Comparison of ENCODE assay signal across 20 cellular contexts in the genomic region with DNA sequence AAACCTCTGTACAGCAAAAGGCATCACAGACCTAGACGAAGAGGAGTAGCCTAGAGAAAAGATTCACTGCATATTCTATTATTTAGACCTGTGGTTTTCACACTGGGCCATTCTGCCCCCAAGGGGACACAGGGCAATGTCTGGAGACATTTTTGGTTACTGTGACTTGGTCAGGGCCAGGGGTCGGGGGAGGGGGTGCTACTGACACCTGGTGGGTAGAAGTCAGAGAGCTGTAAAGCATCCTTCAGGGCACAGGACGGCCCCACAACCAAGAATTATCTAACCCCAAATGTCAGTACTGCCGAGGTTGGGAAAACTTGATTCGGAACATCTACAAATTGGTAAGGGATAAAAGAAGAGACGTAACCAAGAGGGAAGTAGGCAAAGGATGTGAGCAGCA. TPM values are rescaled to one million over a fixed set of nuclear protein-coding genes. Genes with fewer than 3 reads are reported as not detected.
DNase-seq lines count a peak whose midpoint lies in the region; ATAC-seq, FAIRE-seq and TF ChIP-seq lines count a peak whose summit lies in the region.
"Had no signal": no experiment of that assay in that cellular context is flagged by ENCODE, and none has a peak within 500 bp of the region (broad histone marks: within the 10 kb centered on the region; RNA-seq: fewer than 3 reads in every experiment).

No MANE protein-coding gene starts in this region.

- H2BK15ac ChIP-seq in H1 (ENCODE audit: low read length): no peak overlapping the region

- ATAC-seq in HCT116 (no peak), GM19467 (IDR thresholded peaks at IDR 0.05; ENCODE audit: unreplicated experiment) (no peak)
- ATAC-seq: A549, foreskin keratinocyte had no signal

- H4K12ac ChIP-seq in trophoblast cell (ENCODE audit: low read depth, low read length): no peak overlapping the region

- H4K8ac ChIP-seq in H1 (ENCODE audit: extremely low read depth, insufficient read depth, low read length): no peak overlapping the region
- no peak overlapping the region for H4K8ac ChIP-seq in trophoblast cell (ENCODE audit: low read depth, low read length)

- H3K4me3 ChIP-seq in HCT116 (replicated peaks in 1 of 2; ENCODE audit: low read depth in 1 of 2, low read length in 2 of 2) (no peak overlapping the region), H1 (ENCODE audit: extremely low read depth in 1 of 4, insufficient read depth in 2 of 4, low read depth in 3 of 4, low read length in 4 of 4) (no peak overlapping the region), trophoblast cell (ENCODE audit: low read depth, low read length) (no peak overlapping the region)
- H3K4me3 ChIP-seq: A549, transverse colon had no signal

- H4K91ac ChIP-seq in H1 (replicated peaks; ENCODE audit: insufficient read length, low read length) (no peak overlapping the region), trophoblast cell (ENCODE audit: low read depth, low read length) (no peak overlapping the region)

- no peak overlapping the region for H3K4me3 Mint-ChIP-seq in activated T-cell treated with anti-CD3 and anti-CD28 coated beads, Interleukin-2, amount 50 U/mL, for 24 hours
- H3K4me3 Mint-ChIP-seq: activated naive CD4-positive, alpha-beta T cell treated with anti-CD3 and anti-CD28 coated beads, Interleukin-2, amount 10 ng/mL, durations not matched to agents 7 days and 5 days; CD4-positive, alpha-beta T cell had no signal

- H4K5ac ChIP-seq in H1 (ENCODE audit: insufficient read length, low read depth, low read length): no peak overlapping the region

- H4K20me1 ChIP-seq in HCT116 (ENCODE audit: insufficient read depth) (peaks cover 46% of the 10 kb centered on the region; the same call in 1 of the 2 replicates), H1 (replicated peaks in 1 of 2; ENCODE audit: control insufficient read depth in 1 of 2, insufficient read depth in 2 of 2, low read length in 2 of 2) (peaks cover 40 to 58% of the 10 kb centered on the region in 2 experiments)

- H3K4ac ChIP-seq in H1 (replicated peaks; ENCODE audit: insufficient read length, low read depth, low read length) (no peak overlapping the region), trophoblast cell (ENCODE audit: low read depth, low read length) (peak overlapping the region; percentile 78)

- no peaks in the 10 kb centered on the region for H3K9me3 Mint-ChIP-seq in activated T-cell treated with anti-CD3 and anti-CD28 coated beads, Interleukin-2, amount 50 U/mL, for 24 hours
- H3K9me3 Mint-ChIP-seq: activated naive CD4-positive, alpha-beta T cell treated with anti-CD3 and anti-CD28 coated beads, Interleukin-2, amount 10 ng/mL, durations not matched to agents 7 days and 5 days; CD4-positive, alpha-beta T cell; IgD-negative memory B cell had no signal

- no peak overlapping the region for H2AK5ac ChIP-seq in H1 (ENCODE audit: low read depth, low read length)
- H2AK5ac ChIP-seq in trophoblast cell (ENCODE audit: low read length): no peak overlapping the region

- H3K23ac ChIP-seq in H1 (ENCODE audit: insufficient read length) (no peak overlapping the region), trophoblast cell (ENCODE audit: low read length) (no peak overlapping the region)

- no peak overlapping the region for H3K14ac ChIP-seq in H1 (ENCODE audit: insufficient read length)
- H3K14ac ChIP-seq in trophoblast cell (ENCODE audit: low read length): no peak overlapping the region

- H2BK120ac ChIP-seq in H1 (replicated peaks; ENCODE audit: low read depth, low read length) (no peak overlapping the region), trophoblast cell (ENCODE audit: insufficient read depth, low read length, poor library complexity) (no peak overlapping the region)

- no peak overlapping the region for H2BK12ac ChIP-seq in H1 (ENCODE audit: low read depth, low read length)
- no peak overlapping the region for H2BK12ac ChIP-seq in trophoblast cell (ENCODE audit: low read length)

- H2BK5ac ChIP-seq in H1 (ENCODE audit: low read depth, low read length) (no peak overlapping the region), trophoblast cell (ENCODE audit: low read depth, low read length, poor library complexity) (no peak overlapping the region)

- no peaks in the 10 kb centered on the region for H3K27me3 Mint-ChIP-seq in activated T-cell treated with anti-CD3 and anti-CD28 coated beads, Interleukin-2, amount 50 U/mL, for 24 hours
- H3K27me3 Mint-ChIP-seq: activated naive CD4-positive, alpha-beta T cell treated with anti-CD3 and anti-CD28 coated beads, Interleukin-2, amount 10 ng/mL, durations not matched to agents 7 days and 5 days; CD4-positive, alpha-beta T cell; IgD-negative memory B cell had no signal

- POLR2A ChIA-PET in HCT116 (lab: Charles Lee) (no interaction called here), H1 (lab: Charles Lee; ENCODE audit: partially characterized antibody) (interaction anchor here (0.7 to 0.8 kb wide), 2 partner anchors 19 to 50 kb away, joined by 3 read pairs; a partner anchor contains a TSS)

- peaks cover 6 to 7% of the 10 kb centered on the region in 2 experiments; a peak in 3 of 4 replicates for H3K4me1 ChIP-seq in HCT116 (ENCODE audit: control insufficient read depth in 1 of 2, insufficient read depth in 2 of 2, low read length in 2 of 2)
- H3K4me1 ChIP-seq in H1 (replicated peaks in 1 of 4; ENCODE audit: control insufficient read depth in 3 of 4, insufficient read depth in 4 of 4, low read length in 3 of 4): peaks cover 0 to 6% (median 1%) of the 10 kb centered on the region in 4 experiments; a peak in 4 of 7 replicates
- H3K4me1 ChIP-seq in trophoblast cell (ENCODE audit: control insufficient read depth in 1 of 2, insufficient read depth in 2 of 2, low read length in 2 of 2): peaks cover 9 to 17% of the 10 kb centered on the region in 2 experiments

- no peak overlapping the region for H2BK20ac ChIP-seq in H1 (ENCODE audit: low read length)

- H3K36me3 ChIP-seq in HCT116 (ENCODE audit: control insufficient read depth in 1 of 2, insufficient read depth in 2 of 2, low read length in 2 of 2) (peaks cover 22 to 31% of the 10 kb centered on the region in 2 experiments; a peak in 3 of 4 replicates), H1 (ENCODE audit: control insufficient read depth in 2 of 4, insufficient read depth in 4 of 4, low read length in 3 of 4) (peaks cover 16 to 28% (median 19%) of the 10 kb centered on the region in 4 experiments; a peak in 7 of 8 replicates), trophoblast cell (ENCODE audit: control insufficient read depth in 1 of 2, insufficient read depth in 2 of 2, low read length in 2 of 2) (peaks cover 16 to 17% of the 10 kb centered on the region in 2 experiments)

- H3K9ac ChIP-seq in HCT116 (ENCODE audit: low read length) (no peak overlapping the region), H1 (replicated peaks in 1 of 4; ENCODE audit: extremely low read depth in 1 of 4, low read depth in 3 of 4, low read length in 3 of 4) (no peak overlapping the region), trophoblast cell (ENCODE audit: low read length) (no peak overlapping the region)

- peak overlapping the region; percentile 51 for H3K27ac Mint-ChIP-seq in activated T-cell treated with anti-CD3 and anti-CD28 coated beads, Interleukin-2, amount 50 U/mL, for 24 hours
- H3K27ac Mint-ChIP-seq: activated naive CD4-positive, alpha-beta T cell treated with anti-CD3 and anti-CD28 coated beads, Interleukin-2, amount 10 ng/mL, durations not matched to agents 7 days and 5 days had no signal

- no peaks in the 10 kb centered on the region for H3K9me2 ChIP-seq in HCT116 (ENCODE audit: insufficient read depth)

- H3K27me3 ChIP-seq in HCT116 (ENCODE audit: insufficient read depth, low read length) (no peaks in the 10 kb centered on the region), H1 (replicated peaks in 1 of 4; ENCODE audit: control insufficient read depth in 3 of 4, extremely low read depth in 1 of 4, insufficient read depth in 3 of 4, low read length in 3 of 4) (no peaks in the 10 kb centered on the region), trophoblast cell (ENCODE audit: insufficient read depth, low read length) (no peaks in the 10 kb centered on the region)
- H3K27me3 ChIP-seq: foreskin keratinocyte, transverse colon had no signal

- intact Hi-C loops in HCT116 (cut with micrococcal nuclease): no loop called here

- WGBS in H1 (ENCODE audit: extremely low coverage in 1 of 2, insufficient coverage in 1 of 2, insufficient read length in 1 of 2, insufficient replicate concordance in 2 of 2, low coverage in 1 of 2, low lambda C conversion rate in 2 of 2, missing lambda C conversion rate in 1 of 2), 2 experiments: 76% methylated on average over 6 of the region's 6 CpGs; no CpG with 5 or more reads in 1 of the 2 experiments
- whole genome bisulfite sequencing in trophoblast cell (ENCODE audit: extremely low coverage, insufficient coverage, insufficient read length): no CpG with 5 or more reads among the region's 6 CpGs

- no TSS peak for BruUV-seq in HCT116 (replicated peaks; lab: Mats Ljungman, UMichigan)

- RAD21 ChIA-PET in HCT116 (lab: Charles Lee; ENCODE audit: low non-redundant PET in 1 of 2, low total read pairs in 2 of 2, uncharacterized antibody in 2 of 2, unreplicated experiment in 2 of 2): no interaction called here

- no peak for TF ChIP-seq EP300 in H1 (IDR thresholded peaks at IDR 0.05; ENCODE audit: borderline replicate concordance in 1 of 2, low read depth in 2 of 2, low read length in 2 of 2)

- H3K9me3 ChIP-seq in HCT116 (ENCODE audit: control insufficient read depth in 1 of 2, insufficient read depth in 1 of 2, low read depth in 1 of 2, low read length in 2 of 2): no peaks in the 10 kb centered on the region
- no peaks in the 10 kb centered on the region for H3K9me3 ChIP-seq in H1 (ENCODE audit: insufficient read depth in 2 of 2, low read depth in 1 of 2, low read length in 1 of 2)
- H3K9me3 ChIP-seq in trophoblast cell (ENCODE audit: insufficient read depth, low read depth, low read length): peaks cover 2% of the 10 kb centered on the region
- H3K9me3 ChIP-seq: A549, transverse colon had no signal

- no peak overlapping the region for H3K56ac ChIP-seq in H1 (replicated peaks; ENCODE audit: insufficient read length, low read depth, low read length)

- peaks cover 46% of the 10 kb centered on the region for H3K4me1 Mint-ChIP-seq in activated T-cell treated with anti-CD3 and anti-CD28 coated beads, Interleukin-2, amount 50 U/mL, for 24 hours (ENCODE audit: low read depth)

- H3K27ac ChIP-seq in HCT116 (ENCODE audit: low read depth, low read length): no peak overlapping the region
- no peak overlapping the region for H3K27ac ChIP-seq in H1 (ENCODE audit: low read depth, low read length)
- H3K27ac ChIP-seq in trophoblast cell (ENCODE audit: low read depth, low read length): no peak overlapping the region
- H3K27ac ChIP-seq: A549, foreskin keratinocyte, transverse colon had no signal

- TF ChIP-seq POLR2A in HCT116 (IDR thresholded peaks at IDR 0.05; ENCODE audit: borderline replicate concordance, extremely low read depth, insufficient read depth, insufficient read length) (no peak), H1 (IDR thresholded peaks at IDR 0.05; ENCODE audit: control extremely low read depth in 1 of 2, low read depth in 2 of 2, low read length in 2 of 2) (no peak)

- no peak for TF ChIP-seq RAD21 in HCT116 (IDR thresholded peaks at IDR 0.05; ENCODE audit: low read depth)
- TF ChIP-seq RAD21 in H1 (IDR thresholded peaks at IDR 0.05 in 1 of 2, conservative IDR thresholded peaks at IDR 0.05 in 1 of 2; ENCODE audit: low read depth in 2 of 2, low read length in 2 of 2): peak; percentile 11 to 35; a peak in 1 of 4 replicates

- H3K79me2 ChIP-seq in HCT116 (ENCODE audit: insufficient read depth, low read length) (peaks cover 97% of the 10 kb centered on the region), H1 (ENCODE audit: control insufficient read depth in 1 of 2, insufficient read depth in 2 of 2, low read length in 2 of 2) (peaks cover 57 to 89% of the 10 kb centered on the region in 2 experiments), trophoblast cell (ENCODE audit: control insufficient read depth, insufficient read depth, low read length, poor library complexity) (peaks cover 21% of the 10 kb centered on the region)

- no peak overlapping the region for H3K18ac ChIP-seq in H1 (ENCODE audit: extremely low read depth, low read length)
- no peak overlapping the region for H3K18ac ChIP-seq in trophoblast cell (ENCODE audit: low read length)

- H2AFZ ChIP-seq in HCT116 (ENCODE audit: low read depth, low read length, poor library complexity, severe bottlenecking): no peak overlapping the region
- no peak overlapping the region for H2AFZ ChIP-seq in H1 (ENCODE audit: low read length)
- no peak overlapping the region for H2AFZ ChIP-seq in trophoblast cell (ENCODE audit: insufficient read depth, low read length, poor library complexity)

- H3K36me3 Mint-ChIP-seq in activated T-cell treated with anti-CD3 and anti-CD28 coated beads, Interleukin-2, amount 50 U/mL, for 24 hours (ENCODE audit: low read depth): peaks cover 78% of the 10 kb centered on the region

- H3K79me1 ChIP-seq in H1 (ENCODE audit: low read depth, low read length) (peaks cover 19% of the 10 kb centered on the region), trophoblast cell (ENCODE audit: low read length) (no peaks in the 10 kb centered on the region)

- no peaks in the 10 kb centered on the region for H3K23me2 ChIP-seq in H1 (ENCODE audit: low read depth, low read length)

- no peak overlapping the region for H3K4me2 ChIP-seq in HCT116 (ENCODE audit: low read length)
- H3K4me2 ChIP-seq in H1 (ENCODE audit: insufficient read depth in 1 of 2, low read depth in 2 of 2, low read length in 2 of 2): no peak overlapping the region
- H3K4me2 ChIP-seq in trophoblast cell (ENCODE audit: low read length): no peak overlapping the region
- H3K4me2 ChIP-seq: A549 had no signal

- CTCF ChIA-PET in HCT116 (lab: Charles Lee): no interaction called here
- CTCF ChIA-PET in H1 (lab: Charles Lee; ENCODE audit: partially characterized antibody): interaction anchor here (1.1 to 3.2 kb wide), 5 partner anchors 9 to 37 kb away, joined by 3 to 12 read pairs (median 4); no protein-coding TSS in a partner anchor

- FAIRE-seq in H1 (lab: Jason Lieb, UNC): peak; percentile 32
- FAIRE-seq: A549, small intestine had no signal

- DNase-seq in activated T-cell treated with anti-CD3 and anti-CD28 coated beads, Interleukin-2, amount 50 U/mL, for 24 hours: no peak
- no peak for DNase-seq in activated T-cell treated with anti-CD3 and anti-CD28 coated beads, Interleukin-2, amount 50 U/mL, for 1 hour
- DNase-seq in HCT116 (ENCODE audit: low read depth, low spot score) (no peak), H1 (ENCODE audit: low read depth in 1 of 2, low spot score in 2 of 2) (no peak), trophoblast cell (no peak), NOMO-1 treated with DMSO at 0.1 percent for 48 hours (lab: John Stamatoyannopoulos, UW; ENCODE audit: unreplicated experiment) (no peak), T-helper 2 cell (no peak)
- DNase-seq: activated CD8-positive, alpha-beta memory T cell treated with anti-CD3 and anti-CD28 coated beads, Interleukin-2, amount 50 U/mL, for 4 hours; activated naive CD4-positive, alpha-beta T cell treated with anti-CD3 and anti-CD28 coated beads, Interleukin-2, amount 10 ng/mL, durations not matched to agents 7 days and 5 days; CD4-positive, alpha-beta T cell; foreskin keratinocyte; midbrain; NCI-H1092; NCI-H774; occipital lobe; small intestine; transverse colon had no signal

- TF ChIP-seq CTCF in HCT116 (IDR thresholded peaks at IDR 0.05 in 2 of 3, conservative IDR thresholded peaks at IDR 0.05 in 1 of 3; ENCODE audit: borderline replicate concordance in 1 of 3, insufficient read depth in 1 of 3, low read depth in 2 of 3, low read length in 2 of 3): peak in 2 of 3 experiments; percentile 8 to 15; a peak in 1 of 6 replicates
- TF ChIP-seq CTCF in H1 (IDR thresholded peaks at IDR 0.05; ENCODE audit: control extremely low read depth in 1 of 3, insufficient read depth in 1 of 3, low read depth in 1 of 3, low read length in 3 of 3): peak in 2 of 3 experiments; percentile 8 to 29; a peak in 2 of 4 replicates

RNA-seq across cellular contexts. Expression of a gene that starts 11.3 kb away (rescaled TPM):
- 134 TPM for total RNA-seq in HCT116 (2021; ENCODE audit: unreplicated experiment)
- polyA plus RNA-seq in HCT116 (2012): 71.2 and 74.1 TPM in 2 replicates
- 163 and 167 TPM in 2 replicates for total RNA-seq in H1 (2021; fragmentation: NEBNext Ultra II Directional; extraction: Animal tissue kit (Norgen Biotek cat#: 25700))
- polyA plus RNA-seq in H1 (2011; rRNA removed): 56.7 and 65.2 TPM in 2 replicates
- 74.2 TPM for polyA plus RNA-seq in H1 (2011; cell fraction: cytosol; rRNA removed)
- 70.1 TPM for polyA plus RNA-seq in H1 (2011; cell fraction: nucleus; rRNA removed)
- 111 to 115 TPM (median 113 TPM) in 4 replicates for polyA plus RNA-seq in H1 (2012, experiment 1 of 2)
- 69.3 TPM for polyA plus RNA-seq in H1 (2012, experiment 2 of 2)
- polyA plus RNA-seq in H1 (2013, experiment 1 of 2): 71.2 TPM
- 73.0 TPM for polyA plus RNA-seq in H1 (2013, experiment 2 of 2)
- polyA minus RNA-seq in H1 (2011; rRNA and poly(A)+ RNA removed): 85.2 and 94.8 TPM in 2 replicates
- 70.8 TPM for polyA minus RNA-seq in H1 (2011; cell fraction: cytosol; rRNA and poly(A)+ RNA removed)
- 18.9 TPM for polyA minus RNA-seq in H1 (2011; cell fraction: nucleus; rRNA and poly(A)+ RNA removed)
- polyA plus RNA-seq in trophoblast cell (2013): 65.9 and 68.2 TPM in 2 replicates

RNA-seq across cellular contexts. Expression of a gene that starts 50.6 kb away (rescaled TPM):
- total RNA-seq in HCT116 (2021; ENCODE audit: unreplicated experiment): 136 TPM
- 75.6 and 76.4 TPM in 2 replicates for polyA plus RNA-seq in HCT116 (2012)
- total RNA-seq in H1 (2021; fragmentation: NEBNext Ultra II Directional; extraction: Animal tissue kit (Norgen Biotek cat#: 25700)): 123 and 131 TPM in 2 replicates
- 150 and 182 TPM in 2 replicates for polyA plus RNA-seq in H1 (2011; rRNA removed)
- 146 TPM for polyA plus RNA-seq in H1 (2011; cell fraction: cytosol; rRNA removed)
- 233 TPM for polyA plus RNA-seq in H1 (2011; cell fraction: nucleus; rRNA removed)
- polyA plus RNA-seq in H1 (2012, experiment 1 of 2): 104 to 111 TPM (median 110 TPM) in 4 replicates
- 96.8 TPM for polyA plus RNA-seq in H1 (2012, experiment 2 of 2)
- 82.6 TPM for polyA plus RNA-seq in H1 (2013, experiment 1 of 2)
- 83.2 TPM for polyA plus RNA-seq in H1 (2013, experiment 2 of 2)
- polyA minus RNA-seq in H1 (2011; rRNA and poly(A)+ RNA removed): 39.9 and 48.1 TPM in 2 replicates
- 68.8 TPM for polyA minus RNA-seq in H1 (2011; cell fraction: cytosol; rRNA and poly(A)+ RNA removed)
- polyA minus RNA-seq in H1 (2011; cell fraction: nucleus; rRNA and poly(A)+ RNA removed): 56.9 TPM
- 55.8 and 58.2 TPM in 2 replicates for polyA plus RNA-seq in trophoblast cell (2013)

RNA-seq across cellular contexts. Expression of a gene that starts 58.4 kb away (rescaled TPM):
- not detected for total RNA-seq in HCT116 (2021; ENCODE audit: unreplicated experiment)
- polyA plus RNA-seq in HCT116 (2012): 0.16 and 0.29 TPM in 2 replicates
- not detected in 2 replicates for total RNA-seq in H1 (2021; fragmentation: NEBNext Ultra II Directional; extraction: Animal tissue kit (Norgen Biotek cat#: 25700))
- 0.46 and 0.59 TPM in 2 replicates for polyA plus RNA-seq in H1 (2011; rRNA removed)
- 0.31 TPM for polyA plus RNA-seq in H1 (2011; cell fraction: cytosol; rRNA removed)
- 0.41 TPM for polyA plus RNA-seq in H1 (2011; cell fraction: nucleus; rRNA removed)
- 0.52 to 1.3 TPM (median 0.64 TPM) in 4 replicates for polyA plus RNA-seq in H1 (2012, experiment 1 of 2)
- polyA plus RNA-seq in H1 (2012, experiment 2 of 2): 0.59 TPM
- polyA plus RNA-seq in H1 (2013, experiment 1 of 2): 0.53 TPM
- 0.70 TPM for polyA plus RNA-seq in H1 (2013, experiment 2 of 2)
- polyA minus RNA-seq in H1 (2011; rRNA and poly(A)+ RNA removed): not detected in 2 replicates
- polyA minus RNA-seq in H1 (2011; cell fraction: cytosol; rRNA and poly(A)+ RNA removed): not detected
- not detected for polyA minus RNA-seq in H1 (2011; cell fraction: nucleus; rRNA and poly(A)+ RNA removed)
- polyA plus RNA-seq in trophoblast cell (2013): 0.10 TPM in 2 replicates
- total RNA-seq: CD4-positive, alpha-beta T cell; foreskin keratinocyte; transverse colon had no signal
- polyA plus RNA-seq: A549, foreskin keratinocyte had no signal
